ENCODE assay signal across 8 cellular contexts in the genomic region with DNA sequence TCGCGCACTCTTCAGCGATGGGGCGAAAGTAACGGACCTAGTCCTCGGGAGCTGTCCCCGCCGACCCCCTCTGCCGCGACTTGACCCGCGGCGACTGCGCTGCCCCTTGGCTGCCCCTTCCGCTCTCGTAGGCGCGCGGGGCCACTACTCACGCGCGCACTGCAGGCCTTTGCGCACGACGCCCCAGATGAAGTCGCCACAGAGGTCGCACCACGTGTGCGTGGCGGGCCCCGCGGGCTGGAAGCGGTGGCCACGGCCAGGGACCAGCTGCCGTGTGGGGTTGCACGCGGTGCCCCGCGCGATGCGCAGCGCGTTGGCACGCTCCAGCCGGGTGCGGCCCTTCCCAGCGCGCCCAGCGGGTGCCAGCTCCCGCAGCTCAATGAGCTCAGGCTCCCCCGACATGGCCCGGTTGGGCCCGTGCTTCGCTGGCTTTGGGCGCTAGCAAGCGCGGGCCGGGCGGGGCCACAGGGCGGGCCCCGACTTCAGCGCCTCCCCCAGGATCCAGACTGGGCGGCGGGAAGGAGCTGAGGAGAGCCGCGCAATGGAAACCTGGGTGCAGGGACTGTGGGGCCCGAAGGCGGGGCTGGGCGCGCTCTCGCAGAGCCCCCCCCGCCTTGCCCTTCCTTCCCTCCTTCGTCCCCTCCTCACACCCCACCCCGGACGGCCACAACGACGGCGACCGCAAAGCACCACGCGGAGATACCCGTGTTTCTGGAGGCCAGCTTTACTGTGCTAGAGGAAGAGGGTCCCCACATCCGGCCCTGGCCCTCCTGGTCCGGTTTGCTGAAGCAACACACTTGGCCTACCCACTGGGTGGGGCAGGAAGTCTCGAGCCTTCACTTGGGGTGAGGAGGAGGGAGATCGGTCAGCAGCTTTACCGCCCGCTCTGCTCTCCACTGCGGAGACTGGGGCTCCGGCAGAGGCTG. TPM values are rescaled to one million over a fixed set of nuclear protein-coding genes. Genes with fewer than 3 reads are reported as not detected.
DNase-seq lines count a peak whose midpoint lies in the region; ATAC-seq, FAIRE-seq and TF ChIP-seq lines count a peak whose summit lies in the region.

TSS of gene RASSF1 (minus strand) at position 433 of the 926 bp plus-strand sequence. CDS start at position 402, 31 bp downstream.

- no peak within 1 kb of the TSS for H3K27ac ChIP-seq in endothelial cell of umbilical vein (ENCODE audit: insufficient read depth, low read depth, low read length)
- H3K27ac ChIP-seq in suprapubic skin: peak within 1 kb of the TSS; percentile 94

- no peaks in the 10 kb centered on the region for H4K20me1 ChIP-seq in endothelial cell of umbilical vein (replicated peaks; ENCODE audit: control insufficient read depth, extremely low read depth, insufficient read depth, low read length)

- peak; percentile 83 for DNase-seq in EL
- peak; percentile 85 for DNase-seq in KG1 (lab: John Stamatoyannopoulos, UW)
- peak; percentile 88 for DNase-seq in activated CD8-positive, alpha-beta memory T cell treated with anti-CD3 and anti-CD28 coated beads for 24 hours
- DNase-seq in endothelial cell of umbilical vein (ENCODE audit: low read depth, low spot score): no peak
- DNase-seq in myocyte (ENCODE audit: low read depth): no peak
- DNase-seq in suprapubic skin (ENCODE audit: low spot score in 2 of 2): peak in 1 of 2 donors; percentile 92
- no peak for DNase-seq in DMS79 (lab: John Stamatoyannopoulos, UW)

- no peaks in the 10 kb centered on the region for H3K36me3 ChIP-seq in endothelial cell of umbilical vein (ENCODE audit: control insufficient read depth in 2 of 2, extremely low read depth in 1 of 2, insufficient read depth in 2 of 2, low read length in 2 of 2)
- H3K36me3 ChIP-seq in suprapubic skin: no peaks in the 10 kb centered on the region

- dilution Hi-C loops in endothelial cell of umbilical vein (cut with MboI; ENCODE audit: extremely low pct_ligation_motif_present, low sequenced_read_pairs): no loop called here

- no peak for TF ChIP-seq CTCF in endothelial cell of umbilical vein (IDR thresholded peaks at IDR 0.05; ENCODE audit: extremely low read depth in 1 of 2, insufficient read depth in 1 of 2, low read depth in 1 of 2, low read length in 2 of 2)
- TF ChIP-seq CTCF in suprapubic skin (IDR thresholded peaks at IDR 0.05): no peak

- H3K9ac ChIP-seq in endothelial cell of umbilical vein (replicated peaks; ENCODE audit: extremely low read depth, insufficient read depth, low read length): no peak within 1 kb of the TSS

- peak within 1 kb of the TSS in 2 of 3 experiments; percentile 6 for H3K4me3 ChIP-seq in endothelial cell of umbilical vein (replicated peaks in 1 of 3; ENCODE audit: insufficient read depth in 1 of 3, low read depth in 1 of 3, low read length in 3 of 3)
- H3K4me3 ChIP-seq in suprapubic skin: peak within 1 kb of the TSS; percentile 73

- ATAC-seq in HG03097 (IDR thresholded peaks at IDR 0.05; ENCODE audit: low FRiP score, unreplicated experiment): no peak

- no peaks in the 10 kb centered on the region for H3K9me1 ChIP-seq in endothelial cell of umbilical vein (replicated peaks; ENCODE audit: control insufficient read depth, extremely low read depth, insufficient read depth, low read length)

- peak within 1 kb of the TSS; percentile 33 for H3K4me2 ChIP-seq in endothelial cell of umbilical vein (ENCODE audit: insufficient read depth, low read length)

- peak within 1 kb of the TSS; percentile 79 for H2AFZ ChIP-seq in endothelial cell of umbilical vein (ENCODE audit: low read depth, low read length)

- BruUV-seq in endothelial cell of umbilical vein (replicated peaks; lab: Mats Ljungman, UMichigan): no TSS peak

- TF ChIP-seq POLR2A in endothelial cell of umbilical vein (IDR thresholded peaks at IDR 0.05; ENCODE audit: low read depth, low read length) (peak; percentile 41), suprapubic skin (IDR thresholded peaks at IDR 0.05) (peak in 1 of 2 donors; percentile 45)

- H3K9me3 ChIP-seq in endothelial cell of umbilical vein (replicated peaks; ENCODE audit: control insufficient read depth, insufficient read depth, low read length) (no peaks in the 10 kb centered on the region), suprapubic skin (no peaks in the 10 kb centered on the region)

- H3K4me1 ChIP-seq in endothelial cell of umbilical vein (ENCODE audit: control insufficient read depth, extremely low read depth, insufficient read depth, low read length) (peaks cover 25% of the 10 kb centered on the region), suprapubic skin (peaks cover 70% of the 10 kb centered on the region)

- no peak for FAIRE-seq in endothelial cell of umbilical vein (lab: Jason Lieb, UNC)

- CTCF ChIA-PET in endothelial cell of umbilical vein (lab: Charles Lee): interaction anchor here (1.0 to 2.4 kb wide), 3 partner anchors 12 to 202 kb away, joined by 3 to 6 read pairs (median 3); partner anchors contain the start of gene HYAL2

- POLR2A ChIA-PET in endothelial cell of umbilical vein (lab: Charles Lee): no interaction called here

- H3K79me2 ChIP-seq in endothelial cell of umbilical vein (ENCODE audit: control insufficient read depth, insufficient read depth, low read length): peaks cover 15% of the 10 kb centered on the region

- intact Hi-C loops in endothelial cell of umbilical vein (cut with micrococcal nuclease): no loop called here

- TF ChIP-seq EP300 in suprapubic skin (IDR thresholded peaks at IDR 0.05): no peak

- H3K27me3 ChIP-seq in endothelial cell of umbilical vein (ENCODE audit: control insufficient read depth in 2 of 2, insufficient read depth in 2 of 2, low read length in 2 of 2) (no peaks in the 10 kb centered on the region), suprapubic skin (no peaks in the 10 kb centered on the region)

- 6% methylated on average over 31 of the region's 90 CpGs for WGBS in suprapubic skin

TF ChIP-seq in endothelial cell of umbilical vein, 7 proteins besides CTCF, POLR2A, EP300 and RAD21:
- TF ChIP-seq, protein P1, sequence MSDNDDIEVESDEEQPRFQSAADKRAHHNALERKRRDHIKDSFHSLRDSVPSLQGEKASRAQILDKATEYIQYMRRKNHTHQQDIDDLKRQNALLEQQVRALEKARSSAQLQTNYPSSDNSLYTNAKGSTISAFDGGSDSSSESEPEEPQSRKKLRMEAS (IDR thresholded peaks at IDR 0.05; ENCODE audit: insufficient read depth, insufficient read length): peak; percentile 12
- no peak for TF ChIP-seq MYC (IDR thresholded peaks at IDR 0.05; ENCODE audit: low read depth, low read length)

RNA-seq across cellular contexts. Expression of gene RASSF1, which starts in this region (rescaled TPM):
- total RNA-seq in endothelial cell of umbilical vein: 27.0 and 31.9 TPM in 2 replicates
- 52.2 and 59.7 TPM in 2 replicates for polyA plus RNA-seq in endothelial cell of umbilical vein
- 48.7 and 57.4 TPM in 2 replicates for polyA plus RNA-seq in endothelial cell of umbilical vein (2011; cell fraction: cytosol; rRNA removed)
- polyA plus RNA-seq in endothelial cell of umbilical vein (2011; cell fraction: nucleus; rRNA removed): 46.5 and 64.6 TPM in 2 replicates
- 17.7 and 24.5 TPM in 2 replicates for polyA plus RNA-seq in endothelial cell of umbilical vein (2012)
- 14.7 and 20.1 TPM in 2 replicates for polyA minus RNA-seq in endothelial cell of umbilical vein
- 22.3 TPM for polyA minus RNA-seq in endothelial cell of umbilical vein (2011; cell fraction: cytosol; rRNA and poly(A)+ RNA removed)
- 18.0 and 21.2 TPM in 2 replicates for polyA minus RNA-seq in endothelial cell of umbilical vein (2011; cell fraction: nucleus; rRNA and poly(A)+ RNA removed)
- total RNA-seq in myocyte: 9.0 and 16.2 TPM in 2 replicates
- 23.5 TPM for polyA plus RNA-seq in myocyte (2012)
- total RNA-seq in suprapubic skin: 10 to 100 TPM; 33.9 to 63.3 (median 39.7) TPM

Comparison
In these comparisons a context has a peak if more than half of its experiments do, and no peak if none do; other contexts are left out.
1. DNase-seq: peak in EL (single experiment), KG1 (single experiment) and activated CD8-positive, alpha-beta memory T cell treated with anti-CD3 and anti-CD28 coated beads for 24 hours (single experiment); none in endothelial cell of umbilical vein (single experiment), myocyte (single experiment) and DMS79 (single experiment).